ENCODE assay signal across 1 cellular context in genomic region chr17:7292729-7293128, GRCh38.
TF ChIP-seq lines count a peak whose summit lies in the region.

No MANE protein-coding gene starts in this region.

TF ChIP-seq in HepG2, 621 proteins besides CTCF, POLR2A, EP300 and RAD21 (continues in another document):
- TF ChIP-seq, protein P1, sequence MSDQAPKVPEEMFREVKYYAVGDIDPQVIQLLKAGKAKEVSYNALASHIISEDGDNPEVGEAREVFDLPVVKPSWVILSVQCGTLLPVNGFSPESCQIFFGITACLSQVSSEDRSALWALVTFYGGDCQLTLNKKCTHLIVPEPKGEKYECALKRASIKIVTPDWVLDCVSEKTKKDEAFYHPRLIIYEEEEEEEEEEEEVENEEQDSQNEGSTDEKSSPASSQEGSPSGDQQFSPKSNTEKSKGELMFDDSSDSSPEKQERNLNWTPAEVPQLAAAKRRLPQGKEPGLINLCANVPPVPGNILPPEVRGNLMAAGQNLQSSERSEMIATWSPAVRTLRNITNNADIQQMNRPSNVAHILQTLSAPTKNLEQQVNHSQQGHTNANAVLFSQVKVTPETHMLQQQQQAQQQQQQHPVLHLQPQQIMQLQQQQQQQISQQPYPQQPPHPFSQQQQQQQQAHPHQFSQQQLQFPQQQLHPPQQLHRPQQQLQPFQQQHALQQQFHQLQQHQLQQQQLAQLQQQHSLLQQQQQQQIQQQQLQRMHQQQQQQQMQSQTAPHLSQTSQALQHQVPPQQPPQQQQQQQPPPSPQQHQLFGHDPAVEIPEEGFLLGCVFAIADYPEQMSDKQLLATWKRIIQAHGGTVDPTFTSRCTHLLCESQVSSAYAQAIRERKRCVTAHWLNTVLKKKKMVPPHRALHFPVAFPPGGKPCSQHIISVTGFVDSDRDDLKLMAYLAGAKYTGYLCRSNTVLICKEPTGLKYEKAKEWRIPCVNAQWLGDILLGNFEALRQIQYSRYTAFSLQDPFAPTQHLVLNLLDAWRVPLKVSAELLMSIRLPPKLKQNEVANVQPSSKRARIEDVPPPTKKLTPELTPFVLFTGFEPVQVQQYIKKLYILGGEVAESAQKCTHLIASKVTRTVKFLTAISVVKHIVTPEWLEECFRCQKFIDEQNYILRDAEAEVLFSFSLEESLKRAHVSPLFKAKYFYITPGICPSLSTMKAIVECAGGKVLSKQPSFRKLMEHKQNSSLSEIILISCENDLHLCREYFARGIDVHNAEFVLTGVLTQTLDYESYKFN (CRISPR knock-in tag; conservative IDR thresholded peaks at IDR 0.05), result peak; percentile 54; the same call in 1 of the 2 replicates
- TF ChIP-seq ZBTB42 (CRISPR knock-in tag; IDR thresholded peaks at IDR 0.05) (no peak), ZNF687 (CRISPR knock-in tag; IDR thresholded peaks at IDR 0.05) (peak; percentile 39; the same call in 1 of the 2 replicates), ZNF775 (CRISPR knock-in tag; IDR thresholded peaks at IDR 0.05; ENCODE audit: borderline replicate concordance) (no peak), NR3C1 (CRISPR knock-in tag; IDR thresholded peaks at IDR 0.05) (no peak), TOE1 (CRISPR knock-in tag; IDR thresholded peaks at IDR 0.05) (no peak), GATAD2A (CRISPR knock-in tag; IDR thresholded peaks at IDR 0.05) (no peak), ZBTB7A (CRISPR knock-in tag; IDR thresholded peaks at IDR 0.05) (0 out of 2 replicates have a peak, but pooled peaks have one; percentile 61), ZNF768 (CRISPR knock-in tag; IDR thresholded peaks at IDR 0.05) (no peak), GZF1 (CRISPR knock-in tag; IDR thresholded peaks at IDR 0.05) (no peak), PBX3 (CRISPR knock-in tag; IDR thresholded peaks at IDR 0.05; ENCODE audit: borderline replicate concordance) (no peak), ARID4A (CRISPR knock-in tag; IDR thresholded peaks at IDR 0.05; ENCODE audit: borderline replicate concordance) (peak; percentile 32; the same call in 1 of the 2 replicates), ASH2L (IDR thresholded peaks at IDR 0.05; ENCODE audit: insufficient read length, low read depth, low read length) (peak; percentile 11), ZNF337 (CRISPR knock-in tag; IDR thresholded peaks at IDR 0.05; ENCODE audit: borderline replicate concordance, low read depth) (no peak), ZNF644 (CRISPR knock-in tag; IDR thresholded peaks at IDR 0.05; ENCODE audit: low read depth) (no peak), NFIC (IDR thresholded peaks at IDR 0.05; ENCODE audit: low read length) (no peak), ZNF430 (CRISPR knock-in tag; IDR thresholded peaks at IDR 0.05) (no peak), ZNF510 (CRISPR knock-in tag; IDR thresholded peaks at IDR 0.05; ENCODE audit: low read depth) (no peak), SP4 (CRISPR knock-in tag; IDR thresholded peaks at IDR 0.05) (no peak), ZNF552 (CRISPR knock-in tag; IDR thresholded peaks at IDR 0.05; ENCODE audit: borderline replicate concordance) (no peak), HNF4A (CRISPR knock-in tag; IDR thresholded peaks at IDR 0.05) (peak; percentile 36; the same call in 1 of the 2 replicates), ZNF670 (CRISPR knock-in tag; IDR thresholded peaks at IDR 0.05; ENCODE audit: borderline replicate concordance) (no peak), ZNF431 (CRISPR knock-in tag; IDR thresholded peaks at IDR 0.05; ENCODE audit: borderline replicate concordance, low read depth) (no peak), ZKSCAN5 (CRISPR knock-in tag; IDR thresholded peaks at IDR 0.05) (no peak), ZNF564 (CRISPR knock-in tag; IDR thresholded peaks at IDR 0.05) (no peak), HMG20B (CRISPR knock-in tag; conservative IDR thresholded peaks at IDR 0.05) (no peak), MYC (CRISPR knock-in tag; IDR thresholded peaks at IDR 0.05; ENCODE audit: borderline replicate concordance) (no peak), HDAC1 (CRISPR knock-in tag; IDR thresholded peaks at IDR 0.05) (peak; percentile 40)
- TF ChIP-seq, protein P2, sequence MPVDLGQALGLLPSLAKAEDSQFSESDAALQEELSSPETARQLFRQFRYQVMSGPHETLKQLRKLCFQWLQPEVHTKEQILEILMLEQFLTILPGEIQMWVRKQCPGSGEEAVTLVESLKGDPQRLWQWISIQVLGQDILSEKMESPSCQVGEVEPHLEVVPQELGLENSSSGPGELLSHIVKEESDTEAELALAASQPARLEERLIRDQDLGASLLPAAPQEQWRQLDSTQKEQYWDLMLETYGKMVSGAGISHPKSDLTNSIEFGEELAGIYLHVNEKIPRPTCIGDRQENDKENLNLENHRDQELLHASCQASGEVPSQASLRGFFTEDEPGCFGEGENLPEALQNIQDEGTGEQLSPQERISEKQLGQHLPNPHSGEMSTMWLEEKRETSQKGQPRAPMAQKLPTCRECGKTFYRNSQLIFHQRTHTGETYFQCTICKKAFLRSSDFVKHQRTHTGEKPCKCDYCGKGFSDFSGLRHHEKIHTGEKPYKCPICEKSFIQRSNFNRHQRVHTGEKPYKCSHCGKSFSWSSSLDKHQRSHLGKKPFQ (CRISPR knock-in tag; IDR thresholded peaks at IDR 0.05; ENCODE audit: insufficient replicate concordance), result no peak
- TF ChIP-seq, protein P3, sequence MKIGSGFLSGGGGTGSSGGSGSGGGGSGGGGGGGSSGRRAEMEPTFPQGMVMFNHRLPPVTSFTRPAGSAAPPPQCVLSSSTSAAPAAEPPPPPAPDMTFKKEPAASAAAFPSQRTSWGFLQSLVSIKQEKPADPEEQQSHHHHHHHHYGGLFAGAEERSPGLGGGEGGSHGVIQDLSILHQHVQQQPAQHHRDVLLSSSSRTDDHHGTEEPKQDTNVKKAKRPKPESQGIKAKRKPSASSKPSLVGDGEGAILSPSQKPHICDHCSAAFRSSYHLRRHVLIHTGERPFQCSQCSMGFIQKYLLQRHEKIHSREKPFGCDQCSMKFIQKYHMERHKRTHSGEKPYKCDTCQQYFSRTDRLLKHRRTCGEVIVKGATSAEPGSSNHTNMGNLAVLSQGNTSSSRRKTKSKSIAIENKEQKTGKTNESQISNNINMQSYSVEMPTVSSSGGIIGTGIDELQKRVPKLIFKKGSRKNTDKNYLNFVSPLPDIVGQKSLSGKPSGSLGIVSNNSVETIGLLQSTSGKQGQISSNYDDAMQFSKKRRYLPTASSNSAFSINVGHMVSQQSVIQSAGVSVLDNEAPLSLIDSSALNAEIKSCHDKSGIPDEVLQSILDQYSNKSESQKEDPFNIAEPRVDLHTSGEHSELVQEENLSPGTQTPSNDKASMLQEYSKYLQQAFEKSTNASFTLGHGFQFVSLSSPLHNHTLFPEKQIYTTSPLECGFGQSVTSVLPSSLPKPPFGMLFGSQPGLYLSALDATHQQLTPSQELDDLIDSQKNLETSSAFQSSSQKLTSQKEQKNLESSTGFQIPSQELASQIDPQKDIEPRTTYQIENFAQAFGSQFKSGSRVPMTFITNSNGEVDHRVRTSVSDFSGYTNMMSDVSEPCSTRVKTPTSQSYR (CRISPR knock-in tag; IDR thresholded peaks at IDR 0.05; ENCODE audit: borderline replicate concordance), result peak; percentile 17; the same call in 1 of the 2 replicates
- TF ChIP-seq, protein P4, sequence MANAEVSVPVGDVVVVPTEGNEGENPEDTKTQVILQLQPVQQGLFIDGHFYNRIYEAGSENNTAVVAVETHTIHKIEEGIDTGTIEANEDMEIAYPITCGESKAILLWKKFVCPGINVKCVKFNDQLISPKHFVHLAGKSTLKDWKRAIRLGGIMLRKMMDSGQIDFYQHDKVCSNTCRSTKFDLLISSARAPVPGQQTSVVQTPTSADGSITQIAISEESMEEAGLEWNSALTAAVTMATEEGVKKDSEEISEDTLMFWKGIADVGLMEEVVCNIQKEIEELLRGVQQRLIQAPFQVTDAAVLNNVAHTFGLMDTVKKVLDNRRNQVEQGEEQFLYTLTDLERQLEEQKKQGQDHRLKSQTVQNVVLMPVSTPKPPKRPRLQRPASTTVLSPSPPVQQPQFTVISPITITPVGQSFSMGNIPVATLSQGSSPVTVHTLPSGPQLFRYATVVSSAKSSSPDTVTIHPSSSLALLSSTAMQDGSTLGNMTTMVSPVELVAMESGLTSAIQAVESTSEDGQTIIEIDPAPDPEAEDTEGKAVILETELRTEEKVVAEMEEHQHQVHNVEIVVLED (CRISPR knock-in tag; IDR thresholded peaks at IDR 0.05; ENCODE audit: borderline replicate concordance), result no peak
- TF ChIP-seq, protein P5, sequence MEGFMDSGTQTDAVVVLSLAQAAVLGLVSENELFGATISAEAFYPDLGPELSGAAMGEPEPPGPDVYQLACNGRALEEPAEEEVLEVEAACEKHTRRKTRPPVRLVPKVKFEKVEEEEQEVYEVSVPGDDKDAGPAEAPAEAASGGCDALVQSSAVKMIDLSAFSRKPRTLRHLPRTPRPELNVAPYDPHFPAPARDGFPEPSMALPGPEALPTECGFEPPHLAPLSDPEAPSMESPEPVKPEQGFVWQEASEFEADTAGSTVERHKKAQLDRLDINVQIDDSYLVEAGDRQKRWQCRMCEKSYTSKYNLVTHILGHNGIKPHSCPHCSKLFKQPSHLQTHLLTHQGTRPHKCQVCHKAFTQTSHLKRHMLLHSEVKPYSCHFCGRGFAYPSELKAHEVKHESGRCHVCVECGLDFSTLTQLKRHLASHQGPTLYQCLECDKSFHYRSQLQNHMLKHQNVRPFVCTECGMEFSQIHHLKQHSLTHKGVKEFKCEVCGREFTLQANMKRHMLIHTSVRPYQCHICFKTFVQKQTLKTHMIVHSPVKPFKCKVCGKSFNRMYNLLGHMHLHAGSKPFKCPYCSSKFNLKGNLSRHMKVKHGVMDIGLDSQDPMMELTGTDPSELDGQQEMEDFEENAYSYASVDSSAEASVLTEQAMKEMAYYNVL (CRISPR knock-in tag; IDR thresholded peaks at IDR 0.05; ENCODE audit: borderline replicate concordance), result 0 out of 2 replicates have a peak, but pooled peaks have one; percentile 14
